Comparison of ENCODE assay signal across 28 cellular contexts in the genomic region with DNA sequence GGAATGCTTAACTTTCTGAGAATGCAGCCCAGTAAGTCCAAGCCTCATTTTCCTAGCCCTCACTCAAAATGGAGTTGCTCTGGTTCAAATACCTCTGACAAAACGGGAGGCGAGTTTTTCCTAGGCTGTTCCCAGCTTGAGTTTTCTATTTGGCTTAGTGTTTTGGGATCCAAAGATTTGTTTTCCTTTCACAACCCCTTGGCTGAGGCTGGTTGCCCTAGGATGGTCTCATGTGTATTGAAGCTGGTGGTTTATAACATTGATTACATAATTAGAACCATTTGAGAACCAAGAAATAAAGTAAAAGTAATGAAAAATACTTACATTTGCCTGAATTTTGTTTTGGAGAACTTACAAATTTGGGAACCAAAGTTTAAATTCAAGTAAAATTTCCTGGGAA.
"Had no signal": no experiment of that assay in that cellular context is flagged by ENCODE, and none has a peak within 500 bp of the region (broad histone marks: within the 10 kb centered on the region; RNA-seq: fewer than 3 reads in every experiment).

No MANE protein-coding gene starts in this region.

- H3K4me1 Mint-ChIP-seq: activated CD4-positive, alpha-beta T cell treated with anti-CD3 and anti-CD28 coated beads for 36 hours; activated CD4-positive, alpha-beta T cell treated with anti-CD3 and anti-CD28 coated beads, Interleukin-2, amount 10 ng/mL, durations not matched to agents 24 days and 14 days; activated CD8-positive, alpha-beta memory T cell treated with anti-CD3 and anti-CD28 coated beads, Interleukin-2, amount 10 ng/mL, durations not matched to agents 7 days and 5 days; activated naive CD4-positive, alpha-beta T cell treated with anti-CD3 and anti-CD28 coated beads, Interleukin-2, amount 10 ng/mL, durations not matched to agents 7 days and 5 days; activated naive CD8-positive, alpha-beta T cell treated with anti-CD3 and anti-CD28 coated beads, Interleukin-2, amount 10 ng/mL, durations not matched to agents 7 days and 5 days; central memory CD8-positive, alpha-beta T cell had no signal

- H3K9me3 Mint-ChIP-seq: activated CD4-positive, alpha-beta T cell treated with anti-CD3 and anti-CD28 coated beads, Interleukin-2, amount 10 ng/mL, durations not matched to agents 24 days and 14 days had no signal

- H3K4me3 ChIP-seq: coronary artery, dorsolateral prefrontal cortex, esophagus muscularis mucosa had no signal

- H3K27ac Mint-ChIP-seq: activated CD4-positive, alpha-beta memory T cell treated with anti-CD3 and anti-CD28 coated beads for 36 hours; activated CD4-positive, alpha-beta T cell treated with anti-CD3 and anti-CD28 coated beads for 36 hours; activated CD4-positive, alpha-beta T cell treated with anti-CD3 and anti-CD28 coated beads, Interleukin-2, amount 10 ng/mL, durations not matched to agents 24 days and 14 days; activated CD8-positive, alpha-beta memory T cell treated with anti-CD3 and anti-CD28 coated beads, Interleukin-2, amount 10 ng/mL, durations not matched to agents 7 days and 5 days; activated CD8-positive, alpha-beta T cell treated with anti-CD3 and anti-CD28 coated beads, Interleukin-2, amount 10 ng/mL, durations not matched to agents 7 days and 5 days; activated naive CD4-positive, alpha-beta T cell treated with anti-CD3 and anti-CD28 coated beads, Interleukin-2, amount 10 ng/mL, durations not matched to agents 7 days and 5 days; activated naive CD4-positive, alpha-beta T cell treated with anti-CD3 and anti-CD28 coated beads, Interleukin-2, amount 50 U/mL, for 72 hours; activated naive CD8-positive, alpha-beta T cell treated with anti-CD3 and anti-CD28 coated beads, Interleukin-2, amount 10 ng/mL, durations not matched to agents 7 days and 5 days; activated T-helper 1 cell treated with anti-CD3 and anti-CD28 coated beads, Interleukin-12 subunit alpha, Interleukin-12 subunit beta, Interleukin-2, Interleukin-4 antibody, amounts not matched to agents 30 ng/mL and 10 ng/mL and 1 ng/mL, durations not matched to agents 14 hours and 24 hours and 36 hours; activated T-helper 2 cell treated with anti-CD3 and anti-CD28 coated beads, Interferon-gamma antibody, Interleukin-2, Interleukin-4, amounts not matched to agents 10 μg/mL and 5 μg/mL and 100 μg/mL, durations not matched to agents 14 hours and 24 hours and 36 hours; dendritic cell treated with granulocyte-macrophage colony-stimulating factor and Interleukin-4, amounts not matched to agents 40 ng/mL and 50 ng/mL, for 4 days had no signal

- H3K36me3 Mint-ChIP-seq: activated CD4-positive, alpha-beta memory T cell treated with anti-CD3 and anti-CD28 coated beads for 36 hours; activated CD8-positive, alpha-beta memory T cell treated with anti-CD3 and anti-CD28 coated beads, Interleukin-2, amount 10 ng/mL, durations not matched to agents 7 days and 5 days; activated naive CD4-positive, alpha-beta T cell treated with anti-CD3 and anti-CD28 coated beads, Interleukin-2, amount 10 ng/mL, durations not matched to agents 7 days and 5 days; activated naive CD8-positive, alpha-beta T cell treated with anti-CD3 and anti-CD28 coated beads, Interleukin-2, amount 10 ng/mL, durations not matched to agents 7 days and 5 days had no signal

- H3K27me3 ChIP-seq: brain microvascular endothelial cell, dorsolateral prefrontal cortex, esophagus muscularis mucosa had no signal

- H3K4me3 Mint-ChIP-seq: activated CD4-positive, alpha-beta memory T cell treated with anti-CD3 and anti-CD28 coated beads for 36 hours; activated CD4-positive, alpha-beta T cell treated with anti-CD3 and anti-CD28 coated beads for 36 hours; activated CD4-positive, alpha-beta T cell treated with anti-CD3 and anti-CD28 coated beads, Interleukin-2, amount 10 ng/mL, durations not matched to agents 24 days and 14 days; activated CD8-positive, alpha-beta memory T cell treated with anti-CD3 and anti-CD28 coated beads, Interleukin-2, amount 10 ng/mL, durations not matched to agents 7 days and 5 days; activated CD8-positive, alpha-beta T cell treated with anti-CD3 and anti-CD28 coated beads, Interleukin-2, amount 10 ng/mL, durations not matched to agents 7 days and 5 days; activated naive CD4-positive, alpha-beta T cell treated with anti-CD3 and anti-CD28 coated beads, Interleukin-2, amount 10 ng/mL, durations not matched to agents 7 days and 5 days; activated naive CD8-positive, alpha-beta T cell treated with anti-CD3 and anti-CD28 coated beads, Interleukin-2, amount 10 ng/mL, durations not matched to agents 7 days and 5 days; activated T-helper 1 cell treated with anti-CD3 and anti-CD28 coated beads, Interleukin-12 subunit alpha, Interleukin-12 subunit beta, Interleukin-2, Interleukin-4 antibody, amounts not matched to agents 30 ng/mL and 10 ng/mL and 1 ng/mL, durations not matched to agents 14 hours and 24 hours and 36 hours; central memory CD8-positive, alpha-beta T cell; dendritic cell treated with granulocyte-macrophage colony-stimulating factor and Interleukin-4, amounts not matched to agents 40 ng/mL and 50 ng/mL, for 4 days had no signal

- H3K4me1 ChIP-seq: esophagus muscularis mucosa had no signal

- ATAC-seq: activated CD4-positive, alpha-beta T cell treated with anti-CD3 and anti-CD28 coated beads for 36 hours; activated CD8-positive, alpha-beta memory T cell treated with anti-CD3 and anti-CD28 coated beads, Interleukin-2, amount 10 ng/mL, durations not matched to agents 7 days and 5 days; activated CD8-positive, alpha-beta T cell treated with anti-CD3 and anti-CD28 coated beads, Interleukin-2, amount 10 ng/mL, durations not matched to agents 7 days and 5 days; activated naive CD4-positive, alpha-beta T cell treated with anti-CD3 and anti-CD28 coated beads, Interleukin-2, amount 50 U/mL, for 72 hours had no signal

- H3K36me3 ChIP-seq: brain microvascular endothelial cell, esophagus muscularis mucosa had no signal

- H3K27me3 Mint-ChIP-seq: activated CD4-positive, alpha-beta memory T cell treated with anti-CD3 and anti-CD28 coated beads for 36 hours; activated CD4-positive, alpha-beta T cell treated with anti-CD3 and anti-CD28 coated beads for 36 hours; activated CD4-positive, alpha-beta T cell treated with anti-CD3 and anti-CD28 coated beads, Interleukin-2, amount 10 ng/mL, durations not matched to agents 24 days and 14 days; activated CD8-positive, alpha-beta memory T cell treated with anti-CD3 and anti-CD28 coated beads, Interleukin-2, amount 10 ng/mL, durations not matched to agents 7 days and 5 days; activated naive CD4-positive, alpha-beta T cell treated with anti-CD3 and anti-CD28 coated beads, Interleukin-2, amount 10 ng/mL, durations not matched to agents 7 days and 5 days; activated naive CD8-positive, alpha-beta T cell treated with anti-CD3 and anti-CD28 coated beads, Interleukin-2, amount 10 ng/mL, durations not matched to agents 7 days and 5 days; central memory CD8-positive, alpha-beta T cell; dendritic cell treated with granulocyte-macrophage colony-stimulating factor and Interleukin-4, amounts not matched to agents 40 ng/mL and 50 ng/mL, for 4 days had no signal

- DNase-seq: activated CD4-positive, alpha-beta memory T cell treated with anti-CD3 and anti-CD28 coated beads for 36 hours; activated CD4-positive, alpha-beta T cell treated with anti-CD3 and anti-CD28 coated beads for 36 hours; activated CD4-positive, alpha-beta T cell treated with anti-CD3 and anti-CD28 coated beads, Interleukin-2, amount 10 ng/mL, durations not matched to agents 24 days and 14 days; activated CD4-positive, CD25-positive, alpha-beta regulatory T cell; activated CD4-positive, CD25-positive, alpha-beta regulatory T cell treated with anti-CD3 and anti-CD28 coated beads, Interleukin-2, amount 50 U/mL, for 72 hours; activated CD8-positive, alpha-beta memory T cell treated with anti-CD3 and anti-CD28 coated beads, Interleukin-2, amount 10 ng/mL, durations not matched to agents 7 days and 5 days; activated CD8-positive, alpha-beta memory T cell treated with anti-CD3 and anti-CD28 coated beads, Interleukin-2, amount 50 U/mL, for 4 hours; activated CD8-positive, alpha-beta T cell treated with anti-CD3 and anti-CD28 coated beads, Interleukin-2, amount 10 ng/mL, durations not matched to agents 7 days and 5 days; activated gamma-delta T cell; activated naive CD4-positive, alpha-beta T cell; activated naive CD4-positive, alpha-beta T cell treated with anti-CD3 and anti-CD28 coated beads, Interleukin-2, amount 10 ng/mL, durations not matched to agents 7 days and 5 days; activated naive CD8-positive, alpha-beta T cell treated with anti-CD3 and anti-CD28 coated beads, Interleukin-2, amount 10 ng/mL, durations not matched to agents 7 days and 5 days; activated T-cell treated with anti-CD3 and anti-CD28 coated beads, Interleukin-2, amount 50 U/mL, for 1 hour; activated T-cell treated with anti-CD3 and anti-CD28 coated beads, Interleukin-2, amount 50 U/mL, for 48 hours; brain microvascular endothelial cell; dorsolateral prefrontal cortex; effector memory CD4-positive, alpha-beta T cell; erythroblast; foreskin fibroblast; head of caudate nucleus; T-helper 2 cell had no signal

- H3K27ac ChIP-seq: brain microvascular endothelial cell, coronary artery, dorsolateral prefrontal cortex, esophagus muscularis mucosa had no signal
